ENCODE assay signal across 13 cellular contexts in genomic region chr11:17256512-17256911, GRCh38. TPM values are rescaled to one million over a fixed set of nuclear protein-coding genes. Genes with fewer than 3 reads are reported as not detected.
DNase-seq lines count a peak whose midpoint lies in the region; ATAC-seq and TF ChIP-seq lines count a peak whose summit lies in the region.
"Had no signal": no experiment of that assay in that cellular context is flagged by ENCODE, and none has a peak within 500 bp of the region (broad histone marks: within the 10 kb centered on the region; RNA-seq: fewer than 3 reads in every experiment).

No MANE protein-coding gene starts in this region.

- TF ChIP-seq POLR2A in uterus (IDR thresholded peaks at IDR 0.05), result no peak

- intact Hi-C loops in uterus (cut with DNase I; ENCODE audit: low total_unique reads), result no loop called here

- H3K4me1 ChIP-seq in uterus, result no peaks in the 10 kb centered on the region

- TF ChIP-seq CTCF in SU-DHL-6 (IDR thresholded peaks at IDR 0.05; ENCODE audit: insufficient read depth, low read length, poor library complexity, severe bottlenecking) (no peak), uterus (IDR thresholded peaks at IDR 0.05) (no peak)

- no peak for DNase-seq in activated T-cell treated with anti-CD3 and anti-CD28 coated beads, Interleukin-2, amount 50 U/mL, for 72 hours
- DNase-seq in activated T-cell treated with anti-CD3 and anti-CD28 coated beads, Interleukin-2, amount 50 U/mL, for 1 hour, result no peak
- DNase-seq in fibroblast of peridontal ligament (ENCODE audit: extremely low read depth) (peak; percentile 99), stromal cell of bone marrow (ENCODE audit: low read depth) (peak; percentile 89), uterus (no peak), T1000 (lab: John Stamatoyannopoulos, UW) (no peak), NCI-H82 (lab: John Stamatoyannopoulos, UW) (no peak)
- DNase-seq: C1 segment of cervical spinal cord, immature natural killer cell, NCI-H2171 treated with DMSO at 0.1 percent for 48 hours, T-helper 1 cell, upper lobe of left lung had no signal

- peak overlapping the region; percentile 22 for H3K27ac Mint-ChIP-seq in activated T-cell treated with anti-CD3 and anti-CD28 coated beads, Interleukin-2, amount 50 U/mL, for 72 hours

- H3K36me3 ChIP-seq in SU-DHL-6 (ENCODE audit: low read length) (no peaks in the 10 kb centered on the region), uterus (no peaks in the 10 kb centered on the region)
- H3K36me3 ChIP-seq: upper lobe of left lung had no signal

- H4K20me1 ChIP-seq in SU-DHL-6 (ENCODE audit: low read depth, low read length), result no peaks in the 10 kb centered on the region

- no peak overlapping the region for H3K9ac ChIP-seq in SU-DHL-6 (ENCODE audit: low read length)

- H3K9me3 ChIP-seq in SU-DHL-6 (ENCODE audit: insufficient read depth, low read length) (no peaks in the 10 kb centered on the region), uterus (no peaks in the 10 kb centered on the region)
- H3K9me3 ChIP-seq: upper lobe of left lung had no signal

- H3K36me3 Mint-ChIP-seq in activated T-cell treated with anti-CD3 and anti-CD28 coated beads, Interleukin-2, amount 50 U/mL, for 72 hours (ENCODE audit: insufficient read depth in 2 of 2), result no peaks in the 10 kb centered on the region
- H3K36me3 Mint-ChIP-seq: immature natural killer cell had no signal

- peaks cover 17% of the 10 kb centered on the region for H3K4me1 Mint-ChIP-seq in activated T-cell treated with anti-CD3 and anti-CD28 coated beads, Interleukin-2, amount 50 U/mL, for 72 hours (ENCODE audit: low read depth)
- H3K4me1 Mint-ChIP-seq: immature natural killer cell had no signal

- no peak overlapping the region for H3K4me3 ChIP-seq in SU-DHL-6 (ENCODE audit: insufficient read depth, low read length, poor library complexity, severe bottlenecking)
- H3K4me3 ChIP-seq in uterus, result no peak overlapping the region
- H3K4me3 ChIP-seq: upper lobe of left lung had no signal

- H3K27me3 ChIP-seq in SU-DHL-6 (ENCODE audit: low read length), result no peaks in the 10 kb centered on the region
- no peaks in the 10 kb centered on the region for H3K27me3 ChIP-seq in uterus
- H3K27me3 ChIP-seq: upper lobe of left lung had no signal

- no peak overlapping the region for H2AFZ ChIP-seq in SU-DHL-6 (ENCODE audit: low read depth, low read length, severe bottlenecking)

- no peaks in the 10 kb centered on the region for H3K27me3 Mint-ChIP-seq in activated T-cell treated with anti-CD3 and anti-CD28 coated beads, Interleukin-2, amount 50 U/mL, for 72 hours (ENCODE audit: low read depth)

- peak overlapping the region; percentile 2 for H3K4me2 ChIP-seq in SU-DHL-6 (ENCODE audit: low read depth, low read length, poor library complexity, severe bottlenecking)

- H3F3A ChIP-seq in SU-DHL-6 (ENCODE audit: insufficient read depth), result no peaks in the 10 kb centered on the region

- H3K4me3 Mint-ChIP-seq in activated T-cell treated with anti-CD3 and anti-CD28 coated beads, Interleukin-2, amount 50 U/mL, for 72 hours, result peak overlapping the region in 1 of 2 donors; percentile 48
- H3K4me3 Mint-ChIP-seq: immature natural killer cell had no signal

- no peaks in the 10 kb centered on the region for H3K9me3 Mint-ChIP-seq in activated T-cell treated with anti-CD3 and anti-CD28 coated beads, Interleukin-2, amount 50 U/mL, for 72 hours
- H3K9me3 Mint-ChIP-seq: immature natural killer cell had no signal

- H3K79me2 ChIP-seq in SU-DHL-6 (ENCODE audit: insufficient read depth, low read length), result no peaks in the 10 kb centered on the region

- H3K9me2 ChIP-seq in SU-DHL-6 (replicated peaks; ENCODE audit: insufficient read depth, low read length), result no peaks in the 10 kb centered on the region

- peak; percentile 78 to 81 for ATAC-seq in activated T-cell treated with anti-CD3 and anti-CD28 coated beads, Interleukin-2, amount 50 U/mL, for 72 hours (replicated peaks in 1 of 2)

- H3K27ac ChIP-seq in SU-DHL-6 (ENCODE audit: low read depth, low read length), result no peak overlapping the region
- no peak overlapping the region for H3K27ac ChIP-seq in uterus
- H3K27ac ChIP-seq: upper lobe of left lung had no signal

RNA-seq across cellular contexts. Expression of gene NUCB2, which starts 20.0 kb away (rescaled TPM):
- 10 to 100 TPM; 62.0 to 64.6 TPM for total RNA-seq in activated T-cell treated with anti-CD3 and anti-CD28 coated beads, Interleukin-2, amount 50 U/mL, for 72 hours
- total RNA-seq in uterus, result 100 to 1,000 TPM in 1 of 4 donors, 10 to 100 TPM in 3; 22.0 to 132 (median 68.3) TPM

RNA-seq across cellular contexts. Expression of gene PIK3C2A, which starts 48.7 kb away (rescaled TPM):
- total RNA-seq in activated T-cell treated with anti-CD3 and anti-CD28 coated beads, Interleukin-2, amount 50 U/mL, for 72 hours, result 10 to 100 TPM; 23.6 to 26.6 TPM
- total RNA-seq in uterus, result 100 to 1,000 TPM in 1 of 4 donors, 10 to 100 TPM in 3; 63.5 to 147 (median 90.5) TPM

Comparison
In these comparisons a context has a peak if more than half of its experiments do, and no peak if none do; other contexts are left out.
1. DNase-seq: peak in fibroblast of peridontal ligament (single experiment) and stromal cell of bone marrow (single experiment); none in activated T-cell treated with anti-CD3 and anti-CD28 coated beads, Interleukin-2, amount 50 U/mL, for 72 hours (0 of 2), activated T-cell treated with anti-CD3 and anti-CD28 coated beads, Interleukin-2, amount 50 U/mL, for 1 hour (single experiment), uterus (0 of 2), T1000 (single experiment) and NCI-H82 (single experiment).